ENCODE assay signal across 28 cellular contexts in genomic region chr14:97368900-97369564, GRCh38.
"Had no signal": no experiment of that assay in that cellular context is flagged by ENCODE, and none has a peak within 500 bp of the region (broad histone marks: within the 10 kb centered on the region; RNA-seq: fewer than 3 reads in every experiment).

No MANE protein-coding gene starts in this region.

- H3K27ac Mint-ChIP-seq: mesothelial cell of epicardium; naive B cell; natural killer cell; nephron progenitor cell; neural progenitor cell; progenitor cell of endocrine pancreas; stimulated activated naive CD8-positive, alpha-beta T cell treated with anti-CD3 and anti-CD28 coated beads, Interleukin-15, Interleukin-2, amounts not matched to agents 100 ng/mL and 50 ng/mL, for 24 hours had no signal

- H3K27me3 Mint-ChIP-seq: stimulated activated naive CD8-positive, alpha-beta T cell treated with anti-CD3 and anti-CD28 coated beads, Interleukin-15, Interleukin-2, amounts not matched to agents 100 ng/mL and 50 ng/mL, for 24 hours had no signal

- ATAC-seq: natural killer cell, sciatic nerve, upper lobe of right lung had no signal

- H3K4me1 ChIP-seq: left ventricle myocardium inferior, right atrium auricular region, suprapubic skin, tibial artery, upper lobe of right lung had no signal

- H3K9ac ChIP-seq: neural progenitor cell had no signal

- H3K4me2 ChIP-seq: hepatocyte, neural progenitor cell had no signal

- H3K4me3 ChIP-seq: hepatocyte, left ventricle myocardium inferior, lung, neural progenitor cell, ovary, right atrium auricular region, skin epidermis, suprapubic skin, thoracic aorta, tibial artery, upper lobe of right lung had no signal

- FAIRE-seq: urothelium cell line had no signal

- H3K9me3 Mint-ChIP-seq: natural killer cell; neural progenitor cell; stimulated activated naive CD8-positive, alpha-beta T cell treated with anti-CD3 and anti-CD28 coated beads, Interleukin-15, Interleukin-2, amounts not matched to agents 100 ng/mL and 50 ng/mL, for 24 hours had no signal

- H3K4me1 Mint-ChIP-seq: mesothelial cell of epicardium, naive B cell had no signal

- H3K27ac ChIP-seq: hepatocyte, left ventricle myocardium inferior, neural progenitor cell, neutrophil, ovary, right atrium auricular region, skin epidermis, suprapubic skin, thoracic aorta, tibial artery, upper lobe of right lung had no signal

- H2AFZ ChIP-seq: hepatocyte, neural progenitor cell had no signal

- DNase-seq: islet precursor cell; left ventricle myocardium inferior; mesendoderm; naive B cell; natural killer cell; nephron progenitor cell; ovary; stimulated activated CD4-positive, alpha-beta T cell treated with anti-CD3 and anti-CD28 coated beads, Interleukin-12 subunit alpha, Interleukin-12 subunit beta, amount 100 ng/mL, for 4 hours; stimulated activated CD4-positive, alpha-beta T cell treated with anti-CD3 and anti-CD28 coated beads, Interleukin-15, amount 100 ng/mL, for 24 hours; stimulated activated CD4-positive, alpha-beta T cell treated with anti-CD3 and anti-CD28 coated beads, Interleukin-2, amount 100 ng/mL, for 24 hours; stimulated activated CD4-positive, alpha-beta T cell treated with anti-CD3 and anti-CD28 coated beads, Interleukin-4, amount 100 ng/mL, for 1 hour; stimulated activated naive CD4-positive, alpha-beta T cell; tibial artery; trophoblast cell; upper lobe of right lung had no signal

- H3K79me2 ChIP-seq: hepatocyte had no signal

- H3K9me3 ChIP-seq: neutrophil, ovary, right atrium auricular region, suprapubic skin, tibial artery, upper lobe of right lung had no signal

- H3K36me3 Mint-ChIP-seq: mesothelial cell of epicardium, naive B cell, natural killer cell, neural progenitor cell had no signal

- H3K36me3 ChIP-seq: left ventricle myocardium inferior, neural progenitor cell, neutrophil, ovary, right atrium auricular region, suprapubic skin, thoracic aorta, tibial artery, upper lobe of right lung had no signal

- H3K27me3 ChIP-seq: hepatocyte, neural progenitor cell, neutrophil, ovary, right atrium auricular region, tibial artery, upper lobe of right lung had no signal

- H3K4me3 Mint-ChIP-seq: mesothelial cell of epicardium; naive B cell; natural killer cell; nephron progenitor cell; neural progenitor cell; stimulated activated naive CD8-positive, alpha-beta T cell treated with anti-CD3 and anti-CD28 coated beads, Interleukin-15, Interleukin-2, amounts not matched to agents 100 ng/mL and 50 ng/mL, for 24 hours had no signal
